Comparison of ENCODE assay signal across 8 cellular contexts in genomic region chr11:120985718-120986569, GRCh38. TPM values are rescaled to one million over a fixed set of nuclear protein-coding genes. Genes with fewer than 3 reads are reported as not detected.
DNase-seq lines count a peak whose midpoint lies in the region; ATAC-seq and TF ChIP-seq lines count a peak whose summit lies in the region.

No MANE protein-coding gene starts in this region.

- no peaks in the 10 kb centered on the region for H3K36me3 ChIP-seq in left lung

- H3K9me3 Mint-ChIP-seq in IgD-negative memory B cell (no peaks in the 10 kb centered on the region), WTC11 (no peaks in the 10 kb centered on the region)

- no peak overlapping the region for H3K27ac ChIP-seq in left lung

- CTCF ChIA-PET in WTC11 (lab: Charles Lee): interaction anchor here (0.6 to 1.5 kb wide), 11 partner anchors 11 to 483 kb away, joined by 3 to 7 read pairs (median 4); no protein-coding TSS in a partner anchor

- ATAC-seq in WTC11 (peak; percentile 92), left lung (peak; percentile 98), GM19328 (IDR thresholded peaks at IDR 0.05; ENCODE audit: unreplicated experiment) (no peak)

- peak overlapping the region in 3 of 4 donors; percentile 69 to 90 (median 82) for H3K4me3 Mint-ChIP-seq in IgD-negative memory B cell
- H3K4me3 Mint-ChIP-seq in WTC11: peak overlapping the region; percentile 67

- H3K9me3 ChIP-seq in left lung: no peaks in the 10 kb centered on the region

- TF ChIP-seq CTCF in WTC11 (IDR thresholded peaks at IDR 0.05) (no peak), choroid plexus epithelial cell (conservative IDR thresholded peaks at IDR 0.05; ENCODE audit: low read depth, low read length) (no peak), left lung (IDR thresholded peaks at IDR 0.05) (peak in 1 of 2 donors; percentile 20)

- POLR2A ChIA-PET in WTC11 (lab: Charles Lee): no interaction called here

- intact Hi-C loops in left lung (cut with DNase I): no loop called here

- DNase-seq in NCI-H2196 (lab: John Stamatoyannopoulos, UW; ENCODE audit: unreplicated experiment) (peak; percentile 34), NCI-H2196 treated with DMSO at 0.1 percent for 48 hours (lab: John Stamatoyannopoulos, UW; ENCODE audit: unreplicated experiment) (no peak), WTC11 (ENCODE audit: low spot score) (peak; percentile 67), choroid plexus epithelial cell (ENCODE audit: low read depth) (peak; percentile 45), left lung (peak; percentile 52 to 85)
- DNase-seq in stimulated activated CD4-positive, alpha-beta T cell treated with anti-CD3 and anti-CD28 coated beads, TNF-alpha, amount 100 ng/mL, for 1 hour (ENCODE audit: low read depth in 3 of 3, low spot score in 1 of 3): peak in 2 of 3 donors; percentile 9 to 18

- peaks cover 38% of the 10 kb centered on the region for H3K27me3 Mint-ChIP-seq in IgD-negative memory B cell
- H3K27me3 Mint-ChIP-seq in WTC11 (ENCODE audit: low read depth): peaks cover 23% of the 10 kb centered on the region

- H3K36me3 Mint-ChIP-seq in IgD-negative memory B cell (no peaks in the 10 kb centered on the region), WTC11 (no peaks in the 10 kb centered on the region)

- H3K27me3 ChIP-seq in left lung: peaks cover 0 to 36% of the 10 kb centered on the region in 2 donors

- peaks cover 0 to 5% of the 10 kb centered on the region in 2 donors for H3K4me1 ChIP-seq in left lung

- peaks cover 2 to 13% (median 7%) of the 10 kb centered on the region in 3 donors for H3K4me1 Mint-ChIP-seq in IgD-negative memory B cell
- H3K4me1 Mint-ChIP-seq in WTC11: peaks cover 42% of the 10 kb centered on the region

- H3K27ac Mint-ChIP-seq in IgD-negative memory B cell (no peak overlapping the region), WTC11 (no peak overlapping the region)

- H3K4me3 ChIP-seq in choroid plexus epithelial cell (ENCODE audit: low read depth, low read length): peak overlapping the region; percentile 46
- H3K4me3 ChIP-seq in left lung: peak overlapping the region; percentile 20 to 34

TF ChIP-seq in WTC11, 78 proteins besides CTCF, POLR2A, EP300 and RAD21:
- TF ChIP-seq ZNF121 (CRISPR knock-in tag; IDR thresholded peaks at IDR 0.05): peak; percentile 100
- no peak for TF ChIP-seq NR2C2 (CRISPR knock-in tag; IDR thresholded peaks at IDR 0.05)
- no peak for TF ChIP-seq ZNF532 (CRISPR knock-in tag; IDR thresholded peaks at IDR 0.05; ENCODE audit: borderline replicate concordance)
- 0 out of 2 replicates have a peak, but pooled peaks have one; percentile 51 for TF ChIP-seq NR3C1 (CRISPR knock-in tag; conservative IDR thresholded peaks at IDR 0.05; ENCODE audit: low read depth)
- 0 out of 2 replicates have a peak, but pooled peaks have one; percentile 51 for TF ChIP-seq HMGXB4 (CRISPR knock-in tag; IDR thresholded peaks at IDR 0.05)
- TF ChIP-seq ZNF232 (CRISPR knock-in tag; IDR thresholded peaks at IDR 0.05): no peak
TF ChIP-seq in WTC11: peak in this region for 3.

RNA-seq across cellular contexts. Expression of gene TBCEL, which starts 38.0 kb away (rescaled TPM):
- 2.5 TPM for polyA plus RNA-seq in IgD-negative memory B cell
- total RNA-seq in WTC11 (2021): 9.5 to 14.3 TPM (median 13.6 TPM) in 3 replicates
- total RNA-seq in left lung: 10 to 100 TPM; 27.5 to 38.0 TPM
